10 cellular contexts compared by ENCODE assay signal in genomic region chr7:151246161-151247015, GRCh38. TPM values are rescaled to one million over a fixed set of nuclear protein-coding genes. Genes with fewer than 3 reads are reported as not detected.
A peak's percentile ranks its signal among the peaks of the same experiment; 100 is the strongest.
DNase-seq lines count a peak whose midpoint lies in the region; ATAC-seq and TF ChIP-seq lines count a peak whose summit lies in the region.
"Had no signal": no experiment of that assay in that cellular context is flagged by ENCODE, and none has a peak within 500 bp of the region (broad histone marks: within the 10 kb centered on the region; RNA-seq: fewer than 3 reads in every experiment).

No MANE protein-coding gene starts in this region.

- H3K27ac ChIP-seq in cardiac muscle cell (peak overlapping the region; percentile 99), aorta (ENCODE audit: low read depth in 1 of 2, low read length in 2 of 2) (peak overlapping the region; percentile 58 to 73)

- peaks cover 20% of the 10 kb centered on the region for H3K36me3 ChIP-seq in cardiac muscle cell
- H3K36me3 ChIP-seq in aorta (ENCODE audit: control insufficient read depth in 1 of 2, insufficient read depth in 2 of 2, low read length in 1 of 2) = peaks cover 0 to 3% of the 10 kb centered on the region in 2 donors
- H3K36me3 ChIP-seq: right lobe of liver had no signal

- peak in 1 of 2 donors; percentile 5 for DNase-seq in cardiac muscle cell (ENCODE audit: low read depth in 1 of 2, low spot score in 1 of 2)
- no peak for DNase-seq in Right ventricle myocardium superior
- DNase-seq in chondrocyte (ENCODE audit: low spot score) = no peak
- no peak for DNase-seq in naive B cell
- peak in 1 of 2 donors; percentile 42 for DNase-seq in aorta
- DNase-seq in stimulated activated CD4-positive, alpha-beta T cell treated with anti-CD3 and anti-CD28 coated beads, Interleukin-1b, Interleukin-23, amount 100 ng/mL, for 48 hours = no peak
- no peak for DNase-seq in inferior parietal cortex (ENCODE audit: extremely low spot score)
- DNase-seq in NK-92 (lab: John Stamatoyannopoulos, UW; ENCODE audit: unreplicated experiment) = no peak
- DNase-seq: SW 1271 had no signal

- peak overlapping the region; percentile 100 for H3K27ac Mint-ChIP-seq in chondrocyte (ENCODE audit: unreplicated experiment)
- H3K27ac Mint-ChIP-seq in naive B cell = peak overlapping the region in 3 of 6 donors; percentile 30 to 88 (median 79)

- H3K27me3 ChIP-seq in cardiac muscle cell = no peaks in the 10 kb centered on the region
- H3K27me3 ChIP-seq in aorta (ENCODE audit: control insufficient read depth in 1 of 2, insufficient read depth in 2 of 2, low read length in 1 of 2) = no peaks in the 10 kb centered on the region

- intact Hi-C loops in Right ventricle myocardium superior (cut with DNase I) = loop anchor here (5.0 to 10.0 kb wide), 2 partner anchors 56 to 122 kb away; no protein-coding TSS in a partner anchor
- intact Hi-C loops in aorta (cut with DNase I) = loop anchor here in 1 of 2 donors (5.0 to 10.0 kb wide), 2 partner anchors 164 to 508 kb away; partner anchors contain the start of genes FASTK and TMUB1

- peaks cover 63% of the 10 kb centered on the region for H3K4me1 Mint-ChIP-seq in chondrocyte (ENCODE audit: low read depth)
- peaks cover 46 to 69% (median 66%) of the 10 kb centered on the region in 3 donors for H3K4me1 Mint-ChIP-seq in naive B cell

- WGBS in aorta, 2 donors = 22 to 25% methylated on average over 14 of the region's 14 CpGs

- no peak for ATAC-seq in Right ventricle myocardium superior (ENCODE audit: poor library complexity)
- no peak for ATAC-seq in naive B cell (ENCODE audit: low read depth in 2 of 2)
- ATAC-seq in aorta (ENCODE audit: low FRiP score) = no peak

- no peaks in the 10 kb centered on the region for H3K27me3 Mint-ChIP-seq in chondrocyte (ENCODE audit: low read depth)
- H3K27me3 Mint-ChIP-seq in naive B cell = peaks cover 8 to 44% (median 42%) of the 10 kb centered on the region in 3 donors

- no peaks in the 10 kb centered on the region for H3K9me3 Mint-ChIP-seq in chondrocyte (ENCODE audit: low read depth)
- H3K9me3 Mint-ChIP-seq in naive B cell = no peaks in the 10 kb centered on the region

- peak overlapping the region; percentile 99 for H3K4me3 Mint-ChIP-seq in chondrocyte (ENCODE audit: unreplicated experiment)
- peak overlapping the region; percentile 60 to 95 (median 82) for H3K4me3 Mint-ChIP-seq in naive B cell

- H3K4me3 ChIP-seq in cardiac muscle cell (peak overlapping the region; percentile 100), aorta (ENCODE audit: low read length in 2 of 2) (no peak overlapping the region)
- H3K4me3 ChIP-seq: right lobe of liver had no signal

- H3K9me3 ChIP-seq in cardiac muscle cell (ENCODE audit: low read depth) (no peaks in the 10 kb centered on the region), aorta (ENCODE audit: control insufficient read depth, low read length) (no peaks in the 10 kb centered on the region)
- H3K9me3 ChIP-seq: right lobe of liver had no signal

- peaks cover 8% of the 10 kb centered on the region for H3K36me3 Mint-ChIP-seq in chondrocyte (ENCODE audit: low read depth)
- no peaks in the 10 kb centered on the region for H3K36me3 Mint-ChIP-seq in naive B cell

- no peak for TF ChIP-seq CTCF in cardiac muscle cell (IDR thresholded peaks at IDR 0.05; ENCODE audit: low read depth, low read length)
- no peak for TF ChIP-seq CTCF in chondrocyte (IDR thresholded peaks at IDR 0.05)

- peaks cover 46% of the 10 kb centered on the region for H3K4me1 ChIP-seq in cardiac muscle cell (ENCODE audit: low read depth)
- no peaks in the 10 kb centered on the region for H3K4me1 ChIP-seq in aorta (ENCODE audit: control insufficient read depth in 1 of 2, insufficient read depth in 2 of 2, low read length in 2 of 2)

RNA-seq across cellular contexts. Expression of gene SMARCD3, which starts 2.1 kb away (rescaled TPM):
- total RNA-seq in cardiac muscle cell (180 and 191 TPM in 2 replicates), Right ventricle myocardium superior (131 TPM), chondrocyte (105 to 125 TPM (median 120 TPM) in 3 replicates), aorta (10 to 100 TPM; 52.4 to 84.4 TPM)
- polyA plus RNA-seq in cardiac muscle cell (237 and 238 TPM in 2 replicates), naive B cell (ENCODE audit: low read depth in 6 of 6) (1 to 10 TPM in 1 of 6 donors, under 1 TPM in 3, not detected in 2; 0.35 to 3.1 (median 0.64) TPM), aorta (100 to 1,000 TPM in 1 of 2 donors, 10 to 100 TPM in 1; 48.5 to 182 TPM)

RNA-seq across cellular contexts. Expression of gene CHPF2, which starts 14.1 kb away (rescaled TPM):
- total RNA-seq in cardiac muscle cell (37.0 and 45.5 TPM in 2 replicates), Right ventricle myocardium superior (10.5 TPM), chondrocyte (98.3 to 135 TPM (median 101 TPM) in 3 replicates), aorta (10 to 100 TPM; 49.1 to 51.6 TPM)
- polyA plus RNA-seq in cardiac muscle cell (26.9 and 31.7 TPM in 2 replicates), naive B cell (ENCODE audit: low read depth in 6 of 6) (10 to 100 TPM; 20.4 to 43.9 (median 25.2) TPM), aorta (10 to 100 TPM in 1 of 2 donors, 1 to 10 TPM in 1; 7.8 to 53.5 TPM)

RNA-seq across cellular contexts. Expression of gene ABCF2, which starts 19.4 kb away (rescaled TPM):
- total RNA-seq in cardiac muscle cell (34.3 and 38.1 TPM in 2 replicates), Right ventricle myocardium superior (23.9 TPM), chondrocyte (35.8 to 42.2 TPM (median 37.7 TPM) in 3 replicates), aorta (10 to 100 TPM; 15.8 to 25.8 TPM)
- polyA plus RNA-seq in cardiac muscle cell (32.7 and 32.9 TPM in 2 replicates), naive B cell (ENCODE audit: low read depth in 6 of 6) (10 to 100 TPM; 23.0 to 32.6 (median 25.4) TPM), aorta (10 to 100 TPM; 14.3 to 15.9 TPM)

RNA-seq across cellular contexts. Expression of gene H2BK1, which starts 36.1 kb away (rescaled TPM):
- total RNA-seq in cardiac muscle cell (not detected in 2 replicates), Right ventricle myocardium superior (not detected), chondrocyte (not detected in 3 replicates), aorta (1 to 10 TPM in 1 of 2 donors, not detected in 1; 2.2 TPM)
- polyA plus RNA-seq in cardiac muscle cell (not detected in 2 replicates), naive B cell (ENCODE audit: low read depth in 6 of 6) (not detected), aorta (not detected)
- total RNA-seq: right lobe of liver had no signal

RNA-seq across cellular contexts. Expression of gene ASB10, which starts 59.3 kb away (rescaled TPM):
- total RNA-seq in cardiac muscle cell (1.0 and 1.4 TPM in 2 replicates), Right ventricle myocardium superior (42.6 TPM), chondrocyte (not detected in 3 replicates), aorta (not detected)
- polyA plus RNA-seq in cardiac muscle cell (0.57 TPM in 1 of 2 replicates, not detected in the other), naive B cell (ENCODE audit: low read depth in 6 of 6) (not detected), aorta (not detected)
- total RNA-seq: right lobe of liver had no signal
